Comparison of ENCODE assay signal across 5 cellular contexts in genomic region chr1:120133928-120134325, GRCh38. TPM values are rescaled to one million over a fixed set of nuclear protein-coding genes. Genes with fewer than 3 reads are reported as not detected.
DNase-seq lines count a peak whose midpoint lies in the region; ATAC-seq and TF ChIP-seq lines count a peak whose summit lies in the region.
"Not testable (repeated sequence)": the region's sequence is repeated elsewhere in the genome, so short reads cannot be mapped to it uniquely, and the experiment has no call there.

No MANE protein-coding gene starts in this region.

- not testable (repeated sequence) for H3K9me3 ChIP-seq in A673 (ENCODE audit: low read depth, low read length, poor library complexity, severe bottlenecking); Panc1 (ENCODE audit: control insufficient read depth, insufficient read depth, low read depth, low read length); liver (ENCODE audit: control insufficient read depth in 4 of 4, low read length in 3 of 4)

- H3K4me2 ChIP-seq in KMS-11 = peak overlapping the region; percentile 2; the same call in 1 of the 2 replicates

- H3K4me3 ChIP-seq in A673 (ENCODE audit: low read depth, low read length, poor library complexity, severe bottlenecking); KMS-11 (IDR thresholded peaks at IDR 0.05; ENCODE audit: insufficient read depth, low read depth, low read length); Panc1 (ENCODE audit: low read depth in 2 of 2, low read length in 2 of 2); liver (ENCODE audit: low read depth in 1 of 3, low read length in 3 of 3): not testable (repeated sequence)

- 0 out of 2 replicates have a peak, but pooled peaks have one; percentile 15 for ATAC-seq in Panc1

- not testable (repeated sequence) for H2AFZ ChIP-seq in KMS-11 (ENCODE audit: low read depth)

- not testable (repeated sequence) for TF ChIP-seq CTCF in A673 (conservative IDR thresholded peaks at IDR 0.05; ENCODE audit: low read depth, low read length); KMS-11 (conservative IDR thresholded peaks at IDR 0.05; ENCODE audit: low read depth, low read length); Panc1 (IDR thresholded peaks at IDR 0.05); liver (IDR thresholded peaks at IDR 0.05; ENCODE audit: low read depth, low read length, missing input control)

- DNase-seq in A673 (ENCODE audit: low spot score) (peak; percentile 3), HT1080 (ENCODE audit: low read depth) (peak; percentile 2)
- not testable (repeated sequence) for DNase-seq in Panc1 (ENCODE audit: low read depth, low spot score)

- H3K27ac ChIP-seq in A673 (ENCODE audit: low read depth, low read length, poor library complexity, severe bottlenecking); KMS-11; Panc1 (ENCODE audit: low read length); liver (ENCODE audit: low read depth in 1 of 2, low read length in 2 of 2): not testable (repeated sequence)

- not testable (repeated sequence) for TF ChIP-seq RAD21 in liver (IDR thresholded peaks at IDR 0.05)

- not testable (repeated sequence) for H4K20me1 ChIP-seq in KMS-11 (ENCODE audit: insufficient read depth)

- POLR2A ChIA-PET in A673 (lab: Charles Lee; ENCODE audit: low non-redundant PET); Panc1 (lab: Charles Lee): not testable (repeated sequence)

- CTCF ChIA-PET in A673 (lab: Charles Lee); Panc1 (lab: Charles Lee): not testable (repeated sequence)

- H3K4me1 ChIP-seq in A673 (ENCODE audit: insufficient read depth, low read length, poor library complexity, severe bottlenecking); Panc1 (ENCODE audit: control insufficient read depth, insufficient read depth, low read length): not testable (repeated sequence)
- H3K4me1 ChIP-seq in KMS-11 (ENCODE audit: low read depth, poor library complexity, severe bottlenecking) = peaks cover 49% of the 10 kb centered on the region
- peaks cover 1 to 11% (median 6%) of the 10 kb centered on the region in 4 donors for H3K4me1 ChIP-seq in liver (ENCODE audit: control insufficient read depth in 4 of 4, insufficient read depth in 4 of 4, low read length in 3 of 4)

- in situ Hi-C loops in Panc1 (cut with HindIII; ENCODE audit: low pct_unique_long_range_greater_than_20kb, low sequenced_read_pairs) = not testable (repeated sequence)

- H3K27me3 ChIP-seq in A673 (replicated peaks; ENCODE audit: insufficient read depth, low read depth, low read length, poor library complexity); KMS-11 (ENCODE audit: insufficient read depth, low read depth); Panc1 (ENCODE audit: control insufficient read depth, insufficient read depth, low read length); liver (ENCODE audit: control insufficient read depth in 4 of 4, insufficient read depth in 4 of 4, low read length in 3 of 4): not testable (repeated sequence)

- not testable (repeated sequence) for H3K36me3 ChIP-seq in A673 (ENCODE audit: insufficient read depth, low read length, poor library complexity, severe bottlenecking); KMS-11 (ENCODE audit: insufficient read depth); Panc1 (ENCODE audit: control insufficient read depth, insufficient read depth, low read length); liver (ENCODE audit: control insufficient read depth in 4 of 4, insufficient read depth in 3 of 4, low read depth in 1 of 4, low read length in 3 of 4)

- not testable (repeated sequence) for BruUV-seq in A673 (replicated peaks; lab: Mats Ljungman, UMichigan); Panc1 (replicated peaks; lab: Mats Ljungman, UMichigan)

- intact Hi-C loops in A673 (cut with micrococcal nuclease; ENCODE audit: unreplicated experiment); Panc1 (cut with micrococcal nuclease; ENCODE audit: unreplicated experiment): not testable (repeated sequence)

- not testable (repeated sequence) for H3K79me2 ChIP-seq in KMS-11 (ENCODE audit: insufficient read depth, low read depth)

- not testable (repeated sequence) for H3K9ac ChIP-seq in KMS-11; liver (ENCODE audit: low read depth in 1 of 2, low read length in 2 of 2)

TF ChIP-seq in liver, 16 proteins besides CTCF, POLR2A, EP300 and RAD21:
- TF ChIP-seq TAF1 (conservative IDR thresholded peaks at IDR 0.05) = peak; percentile 5
TF ChIP-seq in liver: peak in this region for 1; not testable (repeated sequence) for 15.

RNA-seq across cellular contexts. Expression of gene SEC22B, which starts 42.4 kb away (rescaled TPM):
- total RNA-seq in A673 (2021) (26.2 and 32.3 TPM in 2 replicates), Panc1 (2021; ENCODE audit: unreplicated experiment) (23.7 TPM), liver (10 to 100 TPM; 11.5 to 33.0 TPM)
- total RNA-seq in HT1080 (2014; rRNA removed; shearing (Covaris generic)) = 15.0 and 17.7 TPM in 2 replicates
- 25.1 and 25.4 TPM in 2 replicates for polyA plus RNA-seq in HT1080 (2015; cell fraction: cytosol; rRNA removed)
- 37.5 and 41.2 TPM in 2 replicates for polyA plus RNA-seq in HT1080 (2015; cell fraction: nucleus; rRNA removed)
- 11.8 TPM for polyA plus RNA-seq in Panc1 (2012; ENCODE audit: insufficient read length)
- polyA plus RNA-seq in liver = 10 to 100 TPM; 17.2 to 27.6 TPM
